In genomic region chr4:103567591-103567990, GRCh38 we compare ENCODE assay signal across 26 cellular contexts.
"Had no signal": no experiment of that assay in that cellular context is flagged by ENCODE, and none has a peak within 500 bp of the region (broad histone marks: within the 10 kb centered on the region; RNA-seq: fewer than 3 reads in every experiment).

No MANE protein-coding gene starts in this region.

- H3K36me3 Mint-ChIP-seq: activated naive CD8-positive, alpha-beta T cell; brain; T-cell had no signal

- H3K4me1 Mint-ChIP-seq: activated T-helper 17 cell treated with anti-CD3 and anti-CD28 coated beads, Interleukin-2, amount 50 U/mL, for 72 hours; brain; central memory CD8-positive, alpha-beta T cell; T-cell had no signal

- ATAC-seq: activated CD4-positive, CD25-positive, alpha-beta regulatory T cell treated with anti-CD3 and anti-CD28 coated beads, Interleukin-2, amount 50 U/mL, for 24 hours; activated T-helper 17 cell treated with anti-CD3 and anti-CD28 coated beads, Interleukin-2, amount 50 U/mL, for 72 hours; T-cell had no signal

- H3K27me3 Mint-ChIP-seq: activated naive CD8-positive, alpha-beta T cell; activated T-helper 17 cell treated with anti-CD3 and anti-CD28 coated beads, Interleukin-2, amount 50 U/mL, for 72 hours; brain; central memory CD8-positive, alpha-beta T cell; T-cell had no signal

- FAIRE-seq: astrocyte, TTC549 had no signal

- H3K4me2 ChIP-seq: KMS-11 had no signal

- H3K4me3 ChIP-seq: SK-N-MC had no signal

- H3K27ac ChIP-seq: KMS-11, SK-N-MC had no signal

- H3K9ac ChIP-seq: KMS-11 had no signal

- H3K4me3 Mint-ChIP-seq: activated naive CD4-positive, alpha-beta T cell treated with anti-CD3 and anti-CD28 coated beads for 36 hours; activated naive CD8-positive, alpha-beta T cell; activated T-helper 17 cell treated with anti-CD3 and anti-CD28 coated beads, Interleukin-2, amount 50 U/mL, for 72 hours; brain; central memory CD8-positive, alpha-beta T cell; T-cell had no signal

- DNase-seq: activated CD4-positive, alpha-beta T cell treated with anti-CD3 and anti-CD28 coated beads for 48 hours; activated CD4-positive, alpha-beta T cell treated with anti-CD3 and anti-CD28 coated beads, Interleukin-2, amount 50 U/mL, for 4 hours; activated CD8-positive, alpha-beta memory T cell treated with anti-CD3 and anti-CD28 coated beads for 24 hours; activated gamma-delta T cell; activated naive CD4-positive, alpha-beta T cell treated with anti-CD3 and anti-CD28 coated beads for 36 hours; activated T-cell treated with anti-CD3 and anti-CD28 coated beads, Interleukin-2, amount 50 U/mL, for 48 hours; amygdala; NCI-H1092; NCI-H1417; NCI-H1930; NCI-H2171; NCI-H2227 treated with DMSO at 0.1 percent for 48 hours; NCI-H526; SIG-M5; T-cell; T-helper 2 cell; T1000 had no signal

- H3K27ac Mint-ChIP-seq: activated naive CD4-positive, alpha-beta T cell treated with anti-CD3 and anti-CD28 coated beads for 36 hours; activated naive CD8-positive, alpha-beta T cell; activated T-helper 17 cell treated with anti-CD3 and anti-CD28 coated beads, Interleukin-2, amount 50 U/mL, for 72 hours; brain; T-cell had no signal

- H3K9me3 Mint-ChIP-seq: activated naive CD4-positive, alpha-beta T cell treated with anti-CD3 and anti-CD28 coated beads for 36 hours; activated T-helper 17 cell treated with anti-CD3 and anti-CD28 coated beads, Interleukin-2, amount 50 U/mL, for 72 hours; brain had no signal
